ENCODE assay signal across 39 cellular contexts in the genomic region with DNA sequence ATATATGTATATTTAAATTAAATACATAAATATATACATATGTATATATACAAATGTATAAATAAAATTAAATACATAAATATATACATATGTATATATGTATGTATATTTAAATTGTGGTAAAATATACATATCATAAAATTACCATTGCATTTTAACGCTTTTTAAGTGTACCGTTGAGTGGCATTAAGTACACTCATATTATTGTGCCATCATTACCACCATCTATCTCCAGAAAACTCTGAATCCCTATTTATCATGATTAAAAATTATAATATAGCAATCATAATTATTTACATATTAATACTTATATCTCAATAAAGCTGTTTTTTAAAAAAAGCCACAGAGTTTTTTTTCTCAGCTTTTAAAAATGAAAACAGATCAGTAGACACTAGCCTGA. TPM values are rescaled to one million over a fixed set of nuclear protein-coding genes. Genes with fewer than 3 reads are reported as not detected.
"Had no signal": no experiment of that assay in that cellular context is flagged by ENCODE, and none has a peak within 500 bp of the region (broad histone marks: within the 10 kb centered on the region; RNA-seq: fewer than 3 reads in every experiment).

No MANE protein-coding gene starts in this region.

- FAIRE-seq: bronchial epithelial cell, TTC549 had no signal

- H3K27ac ChIP-seq: ascending aorta, cardiac muscle cell, VCaP had no signal

- H3K9me3 Mint-ChIP-seq: activated CD4-positive, alpha-beta memory T cell treated with anti-CD3 and anti-CD28 coated beads, Interleukin-2, amount 10 ng/mL, durations not matched to agents 7 days and 5 days; activated CD4-positive, alpha-beta T cell treated with anti-CD3 and anti-CD28 coated beads, Interleukin-2, amount 10 ng/mL, durations not matched to agents 7 days and 5 days; activated naive CD4-positive, alpha-beta T cell treated with anti-CD3 and anti-CD28 coated beads, Interleukin-2, amount 10 ng/mL, durations not matched to agents 7 days and 5 days; activated naive CD4-positive, alpha-beta T cell treated with anti-CD3 and anti-CD28 coated beads, Interleukin-2, amount 50 U/mL, for 24 hours; activated naive CD8-positive, alpha-beta T cell treated with anti-CD3 and anti-CD28 coated beads, Interleukin-2, amount 10 ng/mL, durations not matched to agents 7 days and 5 days; activated naive CD8-positive, alpha-beta T cell treated with anti-CD3 and anti-CD28 coated beads, Interleukin-2, amount 50 U/mL, for 24 hours; activated T-cell treated with anti-CD3 and anti-CD28 coated beads, Interleukin-2, amount 50 U/mL, for 24 hours; activated T-helper 2 cell treated with anti-CD3 and anti-CD28 coated beads, Interferon-gamma antibody, Interleukin-2, Interleukin-4, amounts not matched to agents 10 μg/mL and 5 μg/mL and 100 μg/mL, durations not matched to agents 14 hours and 24 hours and 36 hours; central memory CD8-positive, alpha-beta T cell; T-helper 1 cell treated with Interleukin-12 subunit alpha and Interleukin-12 subunit beta and Interleukin-4 antibody, amounts not matched to agents 30 μg/mL and 1 μg/mL, for 36 hours; T-helper 2 cell treated with Interferon-gamma antibody and Interleukin-4, amounts not matched to agents 5 μg/mL and 100 μg/mL, for 36 hours had no signal

- H3K27me3 Mint-ChIP-seq: activated CD4-positive, alpha-beta T cell treated with anti-CD3 and anti-CD28 coated beads for 36 hours; activated naive CD4-positive, alpha-beta T cell treated with anti-CD3 and anti-CD28 coated beads, Interleukin-2, amount 10 ng/mL, durations not matched to agents 7 days and 5 days; brain; central memory CD8-positive, alpha-beta T cell had no signal

- H3K4me1 Mint-ChIP-seq: activated CD4-positive, alpha-beta memory T cell treated with anti-CD3 and anti-CD28 coated beads, Interleukin-2, amount 10 ng/mL, durations not matched to agents 7 days and 5 days; activated CD4-positive, alpha-beta T cell treated with anti-CD3 and anti-CD28 coated beads for 36 hours; activated CD4-positive, alpha-beta T cell treated with anti-CD3 and anti-CD28 coated beads, Interleukin-2, amount 10 ng/mL, durations not matched to agents 7 days and 5 days; activated CD8-positive, alpha-beta memory T cell treated with anti-CD3 and anti-CD28 coated beads, Interleukin-2, amount 10 ng/mL, durations not matched to agents 7 days and 5 days; activated naive CD4-positive, alpha-beta T cell treated with anti-CD3 and anti-CD28 coated beads, Interleukin-2, amount 10 ng/mL, durations not matched to agents 7 days and 5 days; activated naive CD4-positive, alpha-beta T cell treated with anti-CD3 and anti-CD28 coated beads, Interleukin-2, amount 50 U/mL, for 24 hours; activated naive CD8-positive, alpha-beta T cell treated with anti-CD3 and anti-CD28 coated beads, Interleukin-2, amount 10 ng/mL, durations not matched to agents 7 days and 5 days; activated naive CD8-positive, alpha-beta T cell treated with anti-CD3 and anti-CD28 coated beads, Interleukin-2, amount 50 U/mL, for 24 hours; central memory CD8-positive, alpha-beta T cell had no signal

- DNase-seq: activated CD4-positive, alpha-beta memory T cell treated with anti-CD3 and anti-CD28 coated beads, Interleukin-2, amount 10 ng/mL, durations not matched to agents 7 days and 5 days; activated CD4-positive, alpha-beta T cell treated with anti-CD3 and anti-CD28 coated beads for 1 hour; activated CD4-positive, alpha-beta T cell treated with anti-CD3 and anti-CD28 coated beads for 36 hours; activated CD4-positive, alpha-beta T cell treated with anti-CD3 and anti-CD28 coated beads for 48 hours; activated CD4-positive, alpha-beta T cell treated with anti-CD3 and anti-CD28 coated beads, Interleukin-2, amount 10 ng/mL, durations not matched to agents 7 days and 5 days; activated CD4-positive, alpha-beta T cell treated with anti-CD3 and anti-CD28 coated beads, Interleukin-2, amount 50 U/mL, for 48 hours; activated CD4-positive, CD25-positive, alpha-beta regulatory T cell; activated CD8-positive, alpha-beta memory T cell treated with anti-CD3 and anti-CD28 coated beads for 24 hours; activated CD8-positive, alpha-beta memory T cell treated with anti-CD3 and anti-CD28 coated beads, Interleukin-2, amount 10 ng/mL, durations not matched to agents 7 days and 5 days; activated CD8-positive, alpha-beta memory T cell treated with anti-CD3 and anti-CD28 coated beads, Interleukin-2, amount 50 U/mL, for 48 hours; activated CD8-positive, alpha-beta T cell treated with anti-CD3 and anti-CD28 coated beads, Interleukin-2, amount 10 ng/mL, durations not matched to agents 7 days and 5 days; activated effector memory CD4-positive, alpha-beta T cell treated with Interleukin-2 at 50 U/mL for 16 hours; activated gamma-delta T cell; activated naive CD4-positive, alpha-beta T cell treated with anti-CD3 and anti-CD28 coated beads, Interleukin-2, amount 10 ng/mL, durations not matched to agents 7 days and 5 days; activated naive CD4-positive, alpha-beta T cell treated with Interleukin-2 at 50 U/mL for 16 hours; activated naive CD8-positive, alpha-beta T cell treated with anti-CD3 and anti-CD28 coated beads, Interleukin-2, amount 10 ng/mL, durations not matched to agents 7 days and 5 days; activated naive CD8-positive, alpha-beta T cell treated with anti-CD3 and anti-CD28 coated beads, Interleukin-2, amount 50 U/mL, for 24 hours; activated T-cell treated with anti-CD3 and anti-CD28 coated beads, Interleukin-2, amount 50 U/mL, for 24 hours; activated T-cell treated with anti-CD3 and anti-CD28 coated beads, Interleukin-2, amount 50 U/mL, for 48 hours; amygdala; anterior cingulate cortex; caudate nucleus; cerebellar nuclear complex; T-helper 1 cell; T-helper 2 cell; T-helper 9 cell had no signal

- H3K4me3 ChIP-seq: ascending aorta, cardiac muscle cell had no signal

- H3K36me3 Mint-ChIP-seq: activated CD8-positive, alpha-beta memory T cell treated with anti-CD3 and anti-CD28 coated beads, Interleukin-2, amount 10 ng/mL, durations not matched to agents 7 days and 5 days; activated naive CD4-positive, alpha-beta T cell treated with anti-CD3 and anti-CD28 coated beads, Interleukin-2, amount 10 ng/mL, durations not matched to agents 7 days and 5 days; activated naive CD4-positive, alpha-beta T cell treated with anti-CD3 and anti-CD28 coated beads, Interleukin-2, amount 50 U/mL, for 24 hours; activated naive CD8-positive, alpha-beta T cell; activated naive CD8-positive, alpha-beta T cell treated with anti-CD3 and anti-CD28 coated beads, Interleukin-2, amount 10 ng/mL, durations not matched to agents 7 days and 5 days; brain had no signal

- H3K27ac Mint-ChIP-seq: activated CD4-positive, alpha-beta memory T cell treated with anti-CD3 and anti-CD28 coated beads, Interleukin-2, amount 10 ng/mL, durations not matched to agents 7 days and 5 days; activated CD4-positive, alpha-beta T cell treated with anti-CD3 and anti-CD28 coated beads for 36 hours; activated CD4-positive, alpha-beta T cell treated with anti-CD3 and anti-CD28 coated beads, Interleukin-2, amount 10 ng/mL, durations not matched to agents 7 days and 5 days; activated CD8-positive, alpha-beta memory T cell treated with anti-CD3 and anti-CD28 coated beads, Interleukin-2, amount 10 ng/mL, durations not matched to agents 7 days and 5 days; activated CD8-positive, alpha-beta T cell treated with anti-CD3 and anti-CD28 coated beads, Interleukin-2, amount 10 ng/mL, durations not matched to agents 7 days and 5 days; activated naive CD4-positive, alpha-beta T cell treated with anti-CD3 and anti-CD28 coated beads, Interleukin-2, amount 10 ng/mL, durations not matched to agents 7 days and 5 days; activated naive CD4-positive, alpha-beta T cell treated with anti-CD3 and anti-CD28 coated beads, Interleukin-2, amount 50 U/mL, for 24 hours; activated naive CD8-positive, alpha-beta T cell; activated naive CD8-positive, alpha-beta T cell treated with anti-CD3 and anti-CD28 coated beads, Interleukin-2, amount 10 ng/mL, durations not matched to agents 7 days and 5 days; activated naive CD8-positive, alpha-beta T cell treated with anti-CD3 and anti-CD28 coated beads, Interleukin-2, amount 50 U/mL, for 24 hours; activated T-cell treated with anti-CD3 and anti-CD28 coated beads, Interleukin-2, amount 50 U/mL, for 24 hours; activated T-helper 2 cell treated with anti-CD3 and anti-CD28 coated beads, Interferon-gamma antibody, Interleukin-2, Interleukin-4, amounts not matched to agents 10 μg/mL and 5 μg/mL and 100 μg/mL, durations not matched to agents 14 hours and 24 hours and 36 hours; brain; T-helper 1 cell treated with Interleukin-12 subunit alpha and Interleukin-12 subunit beta and Interleukin-4 antibody, amounts not matched to agents 30 μg/mL and 1 μg/mL, for 36 hours; T-helper 2 cell treated with Interferon-gamma antibody and Interleukin-4, amounts not matched to agents 5 μg/mL and 100 μg/mL, for 36 hours had no signal

- H3K4me3 Mint-ChIP-seq: activated CD4-positive, alpha-beta memory T cell treated with anti-CD3 and anti-CD28 coated beads, Interleukin-2, amount 10 ng/mL, durations not matched to agents 7 days and 5 days; activated CD4-positive, alpha-beta T cell treated with anti-CD3 and anti-CD28 coated beads for 36 hours; activated CD4-positive, alpha-beta T cell treated with anti-CD3 and anti-CD28 coated beads, Interleukin-2, amount 10 ng/mL, durations not matched to agents 7 days and 5 days; activated CD8-positive, alpha-beta memory T cell treated with anti-CD3 and anti-CD28 coated beads, Interleukin-2, amount 10 ng/mL, durations not matched to agents 7 days and 5 days; activated CD8-positive, alpha-beta T cell treated with anti-CD3 and anti-CD28 coated beads, Interleukin-2, amount 10 ng/mL, durations not matched to agents 7 days and 5 days; activated naive CD4-positive, alpha-beta T cell treated with anti-CD3 and anti-CD28 coated beads, Interleukin-2, amount 10 ng/mL, durations not matched to agents 7 days and 5 days; activated naive CD4-positive, alpha-beta T cell treated with anti-CD3 and anti-CD28 coated beads, Interleukin-2, amount 50 U/mL, for 24 hours; activated naive CD8-positive, alpha-beta T cell; activated naive CD8-positive, alpha-beta T cell treated with anti-CD3 and anti-CD28 coated beads, Interleukin-2, amount 10 ng/mL, durations not matched to agents 7 days and 5 days; activated naive CD8-positive, alpha-beta T cell treated with anti-CD3 and anti-CD28 coated beads, Interleukin-2, amount 50 U/mL, for 24 hours; activated T-cell treated with anti-CD3 and anti-CD28 coated beads, Interleukin-2, amount 50 U/mL, for 24 hours; brain; central memory CD8-positive, alpha-beta T cell; T-helper 1 cell treated with Interleukin-12 subunit alpha and Interleukin-12 subunit beta and Interleukin-4 antibody, amounts not matched to agents 30 μg/mL and 1 μg/mL, for 36 hours; T-helper 2 cell treated with Interferon-gamma antibody and Interleukin-4, amounts not matched to agents 5 μg/mL and 100 μg/mL, for 36 hours had no signal

- ATAC-seq: activated CD4-positive, alpha-beta T cell treated with anti-CD3 and anti-CD28 coated beads for 36 hours; activated CD4-positive, CD25-positive, alpha-beta regulatory T cell treated with anti-CD3 and anti-CD28 coated beads, Interleukin-2, amount 50 U/mL, for 24 hours; activated CD8-positive, alpha-beta memory T cell treated with anti-CD3 and anti-CD28 coated beads, Interleukin-2, amount 10 ng/mL, durations not matched to agents 7 days and 5 days; activated CD8-positive, alpha-beta T cell treated with anti-CD3 and anti-CD28 coated beads, Interleukin-2, amount 10 ng/mL, durations not matched to agents 7 days and 5 days; activated naive CD8-positive, alpha-beta T cell treated with anti-CD3 and anti-CD28 coated beads, Interleukin-2, amount 50 U/mL, for 24 hours had no signal

- H3K27me3 ChIP-seq: ascending aorta, cardiac muscle cell had no signal

- H3K4me1 ChIP-seq: ascending aorta had no signal

- H3K36me3 ChIP-seq: ascending aorta, cardiac muscle cell had no signal

- H3K9me3 ChIP-seq: ascending aorta had no signal

RNA-seq across cellular contexts. Expression of a gene that starts 27.1 kb away (rescaled TPM):
- total RNA-seq: activated CD4-positive, alpha-beta T cell treated with anti-CD3 and anti-CD28 coated beads for 36 hours; activated T-helper 2 cell treated with anti-CD3 and anti-CD28 coated beads, Interferon-gamma antibody, Interleukin-2, Interleukin-4, amounts not matched to agents 10 μg/mL and 5 μg/mL and 100 μg/mL, durations not matched to agents 14 hours and 24 hours and 36 hours had no signal
